ENCODE assay signal across 24 cellular contexts in the genomic region with DNA sequence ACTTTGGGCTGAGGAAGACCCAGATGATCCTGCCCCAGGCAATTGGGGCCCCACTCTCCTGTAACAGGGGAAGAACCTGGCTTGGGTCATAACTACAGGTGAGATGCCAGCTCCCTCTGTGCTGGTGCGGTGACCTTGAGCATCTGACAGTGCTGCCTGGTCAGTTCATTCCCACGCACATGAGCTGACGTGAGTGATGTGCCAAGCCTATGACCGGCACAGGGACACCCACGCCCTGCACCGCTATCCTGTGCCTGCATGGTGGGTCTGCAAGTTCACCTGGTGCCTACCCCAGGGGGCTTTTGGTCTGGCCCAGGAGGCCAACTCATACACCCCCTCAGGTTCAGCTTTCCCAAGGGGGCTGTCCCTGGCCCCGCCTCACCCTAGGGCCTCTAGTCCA.
"Had no signal": no experiment of that assay in that cellular context is flagged by ENCODE, and none has a peak within 500 bp of the region (broad histone marks: within the 10 kb centered on the region; RNA-seq: fewer than 3 reads in every experiment).

No MANE protein-coding gene starts in this region.

- H3K27me3 ChIP-seq: adrenal gland, body of pancreas, colonic mucosa, esophagus squamous epithelium, gastroesophageal sphincter had no signal

- H3K36me3 Mint-ChIP-seq: activated naive CD8-positive, alpha-beta T cell treated with anti-CD3 and anti-CD28 coated beads for 36 hours had no signal

- DNase-seq: activated CD4-positive, alpha-beta memory T cell treated with anti-CD3 and anti-CD28 coated beads for 36 hours; activated CD4-positive, alpha-beta T cell treated with anti-CD3 and anti-CD28 coated beads for 36 hours; activated CD4-positive, alpha-beta T cell treated with anti-CD3 and anti-CD28 coated beads, Interleukin-2, amount 10 ng/mL, durations not matched to agents 24 days and 14 days; activated CD4-positive, CD25-positive, alpha-beta regulatory T cell; activated CD4-positive, CD25-positive, alpha-beta regulatory T cell treated with anti-CD3 and anti-CD28 coated beads, Interleukin-2, amount 50 U/mL, for 72 hours; activated CD8-positive, alpha-beta memory T cell treated with anti-CD3 and anti-CD28 coated beads, Interleukin-2, amount 50 U/mL, for 48 hours; activated naive CD4-positive, alpha-beta T cell treated with anti-CD3 and anti-CD28 coated beads for 36 hours; activated naive CD8-positive, alpha-beta T cell treated with anti-CD3 and anti-CD28 coated beads for 36 hours; activated naive CD8-positive, alpha-beta T cell treated with anti-CD3 and anti-CD28 coated beads, Interleukin-2, amount 50 U/mL, for 24 hours; activated T-cell treated with anti-CD3 and anti-CD28 coated beads for 4 hours; activated T-cell treated with anti-CD3 and anti-CD28 coated beads, Interleukin-2, amount 50 U/mL, for 24 hours; activated T-cell treated with anti-CD3 and anti-CD28 coated beads, Interleukin-2, amount 50 U/mL, for 72 hours; adrenal gland; amygdala; body of pancreas; caudate nucleus; colonic mucosa; effector CD8-positive, alpha-beta T cell; esophagus squamous epithelium; foreskin melanocyte; T-helper 2 cell had no signal

- H3K4me3 Mint-ChIP-seq: activated CD4-positive, alpha-beta memory T cell treated with anti-CD3 and anti-CD28 coated beads for 36 hours; activated CD4-positive, alpha-beta T cell treated with anti-CD3 and anti-CD28 coated beads for 36 hours; activated CD4-positive, alpha-beta T cell treated with anti-CD3 and anti-CD28 coated beads, Interleukin-2, amount 10 ng/mL, durations not matched to agents 24 days and 14 days; activated naive CD4-positive, alpha-beta T cell treated with anti-CD3 and anti-CD28 coated beads for 36 hours; activated naive CD4-positive, alpha-beta T cell treated with anti-CD3 and anti-CD28 coated beads, Interleukin-2, amount 50 U/mL, for 24 hours; activated naive CD8-positive, alpha-beta T cell treated with anti-CD3 and anti-CD28 coated beads for 36 hours; activated naive CD8-positive, alpha-beta T cell treated with anti-CD3 and anti-CD28 coated beads, Interleukin-2, amount 50 U/mL, for 24 hours; activated T-cell treated with anti-CD3 and anti-CD28 coated beads, Interleukin-2, amount 50 U/mL, for 24 hours; activated T-cell treated with anti-CD3 and anti-CD28 coated beads, Interleukin-2, amount 50 U/mL, for 72 hours had no signal

- H3K9me3 ChIP-seq: colonic mucosa had no signal

- H3K27ac Mint-ChIP-seq: activated CD4-positive, alpha-beta memory T cell treated with anti-CD3 and anti-CD28 coated beads for 36 hours; activated CD4-positive, alpha-beta T cell treated with anti-CD3 and anti-CD28 coated beads for 36 hours; activated CD4-positive, alpha-beta T cell treated with anti-CD3 and anti-CD28 coated beads, Interleukin-2, amount 10 ng/mL, durations not matched to agents 24 days and 14 days; activated naive CD4-positive, alpha-beta T cell treated with anti-CD3 and anti-CD28 coated beads for 36 hours; activated naive CD4-positive, alpha-beta T cell treated with anti-CD3 and anti-CD28 coated beads, Interleukin-2, amount 50 U/mL, for 24 hours; activated naive CD8-positive, alpha-beta T cell treated with anti-CD3 and anti-CD28 coated beads for 36 hours; activated naive CD8-positive, alpha-beta T cell treated with anti-CD3 and anti-CD28 coated beads, Interleukin-2, amount 50 U/mL, for 24 hours; activated T-cell treated with anti-CD3 and anti-CD28 coated beads, Interleukin-2, amount 50 U/mL, for 24 hours; activated T-cell treated with anti-CD3 and anti-CD28 coated beads, Interleukin-2, amount 50 U/mL, for 72 hours had no signal

- H3K4me1 Mint-ChIP-seq: activated CD4-positive, alpha-beta T cell treated with anti-CD3 and anti-CD28 coated beads for 36 hours; activated CD4-positive, alpha-beta T cell treated with anti-CD3 and anti-CD28 coated beads, Interleukin-2, amount 10 ng/mL, durations not matched to agents 24 days and 14 days; activated naive CD4-positive, alpha-beta T cell treated with anti-CD3 and anti-CD28 coated beads, Interleukin-2, amount 50 U/mL, for 24 hours; activated naive CD8-positive, alpha-beta T cell treated with anti-CD3 and anti-CD28 coated beads for 36 hours; activated naive CD8-positive, alpha-beta T cell treated with anti-CD3 and anti-CD28 coated beads, Interleukin-2, amount 50 U/mL, for 24 hours had no signal

- H3K36me3 ChIP-seq: adrenal gland, colonic mucosa, esophagus squamous epithelium, gastroesophageal sphincter had no signal

- ATAC-seq: activated CD4-positive, alpha-beta T cell treated with anti-CD3 and anti-CD28 coated beads for 36 hours; activated naive CD8-positive, alpha-beta T cell treated with anti-CD3 and anti-CD28 coated beads, Interleukin-2, amount 50 U/mL, for 24 hours; activated T-cell treated with anti-CD3 and anti-CD28 coated beads, Interleukin-2, amount 50 U/mL, for 72 hours; body of pancreas; gastroesophageal sphincter had no signal

- H3K27ac ChIP-seq: body of pancreas, colonic mucosa, epithelial cell of prostate, esophagus squamous epithelium, gastroesophageal sphincter had no signal

- H3K27me3 Mint-ChIP-seq: activated CD4-positive, alpha-beta memory T cell treated with anti-CD3 and anti-CD28 coated beads for 36 hours; activated CD4-positive, alpha-beta T cell treated with anti-CD3 and anti-CD28 coated beads for 36 hours; activated CD4-positive, alpha-beta T cell treated with anti-CD3 and anti-CD28 coated beads, Interleukin-2, amount 10 ng/mL, durations not matched to agents 24 days and 14 days; activated naive CD4-positive, alpha-beta T cell treated with anti-CD3 and anti-CD28 coated beads, Interleukin-2, amount 50 U/mL, for 24 hours; activated naive CD8-positive, alpha-beta T cell treated with anti-CD3 and anti-CD28 coated beads for 36 hours; activated naive CD8-positive, alpha-beta T cell treated with anti-CD3 and anti-CD28 coated beads, Interleukin-2, amount 50 U/mL, for 24 hours had no signal

- H3K4me3 ChIP-seq: adrenal gland, body of pancreas, colonic mucosa, esophagus squamous epithelium, gastroesophageal sphincter had no signal

- H3K4me1 ChIP-seq: adrenal gland, colonic mucosa, esophagus squamous epithelium, gastroesophageal sphincter had no signal
